17 cellular contexts compared by ENCODE assay signal in genomic region chr1:184020328-184020727, GRCh38. TPM values are rescaled to one million over a fixed set of nuclear protein-coding genes. Genes with fewer than 3 reads are reported as not detected.
A peak's percentile ranks its signal among the peaks of the same experiment; 100 is the strongest.
DNase-seq lines count a peak whose midpoint lies in the region; ATAC-seq and TF ChIP-seq lines count a peak whose summit lies in the region.
"Had no signal": no experiment of that assay in that cellular context is flagged by ENCODE, and none has a peak within 500 bp of the region (broad histone marks: within the 10 kb centered on the region; RNA-seq: fewer than 3 reads in every experiment).

No MANE protein-coding gene starts in this region.

- no peak for ATAC-seq in GM18498 (IDR thresholded peaks at IDR 0.05; ENCODE audit: unreplicated experiment)
- ATAC-seq in activated CD8-positive, alpha-beta memory T cell treated with anti-CD3 and anti-CD28 coated beads, Interleukin-2, amount 10 ng/mL, durations not matched to agents 7 days and 5 days: no peak
- ATAC-seq: A549, HepG2 had no signal

- CTCF ChIA-PET in activated CD8-positive, alpha-beta memory T cell treated with anti-CD3 and anti-CD28 coated beads, Interleukin-2, amount 10 ng/mL, durations not matched to agents 7 days and 5 days (lab: Charles Lee): no interaction called here

- H3K4me1 Mint-ChIP-seq in nephron progenitor cell (peaks cover 46% of the 10 kb centered on the region), progenitor cell of endocrine pancreas (ENCODE audit: low read depth) (peaks cover 11% of the 10 kb centered on the region)
- no peaks in the 10 kb centered on the region for H3K4me1 Mint-ChIP-seq in activated CD8-positive, alpha-beta memory T cell treated with anti-CD3 and anti-CD28 coated beads, Interleukin-2, amount 10 ng/mL, durations not matched to agents 7 days and 5 days
- H3K4me1 Mint-ChIP-seq: CD4-positive, CD25-positive, alpha-beta regulatory T cell had no signal

- H3K9me3 Mint-ChIP-seq in nephron progenitor cell (no peaks in the 10 kb centered on the region), progenitor cell of endocrine pancreas (ENCODE audit: low read depth) (no peaks in the 10 kb centered on the region)
- H3K9me3 Mint-ChIP-seq in activated CD8-positive, alpha-beta memory T cell treated with anti-CD3 and anti-CD28 coated beads, Interleukin-2, amount 10 ng/mL, durations not matched to agents 7 days and 5 days (ENCODE audit: low read depth): no peaks in the 10 kb centered on the region
- H3K9me3 Mint-ChIP-seq: CD4-positive, CD25-positive, alpha-beta regulatory T cell; HFFc6 had no signal

- TF ChIP-seq CTCF in nephron progenitor cell (IDR thresholded peaks at IDR 0.05) (no peak), progenitor cell of endocrine pancreas (IDR thresholded peaks at IDR 0.05; ENCODE audit: unreplicated experiment) (no peak)

- peak overlapping the region; percentile 58 for H3K27ac ChIP-seq in angular gyrus (ENCODE audit: low read depth, low read length)
- peak overlapping the region; percentile 85 for H3K27ac ChIP-seq in cingulate gyrus (ENCODE audit: low read depth, low read length)
- H3K27ac ChIP-seq: A549, BLaER1 had no signal

- DNase-seq in nephron progenitor cell: no peak
- DNase-seq in superior temporal gyrus (ENCODE audit: extremely low spot score): peak; percentile 65
- no peak for DNase-seq in NCI-H524 (lab: John Stamatoyannopoulos, UW)
- DNase-seq in activated CD8-positive, alpha-beta memory T cell treated with anti-CD3 and anti-CD28 coated beads, Interleukin-2, amount 10 ng/mL, durations not matched to agents 7 days and 5 days: no peak
- DNase-seq in progenitor cell of endocrine pancreas (ENCODE audit: low spot score, unreplicated experiment): no peak
- DNase-seq: AML-193; CD4-positive, CD25-positive, alpha-beta regulatory T cell; DMS53; GF-D8; HCEC 1CT; HFFc6 had no signal

- H3K27ac Mint-ChIP-seq in nephron progenitor cell (peak overlapping the region; percentile 52), progenitor cell of endocrine pancreas (no peak overlapping the region)
- no peak overlapping the region for H3K27ac Mint-ChIP-seq in activated CD8-positive, alpha-beta memory T cell treated with anti-CD3 and anti-CD28 coated beads, Interleukin-2, amount 10 ng/mL, durations not matched to agents 7 days and 5 days
- H3K27ac Mint-ChIP-seq: CD4-positive, CD25-positive, alpha-beta regulatory T cell; HFFc6 had no signal

- H3K4me3 Mint-ChIP-seq in nephron progenitor cell: no peak overlapping the region
- no peak overlapping the region for H3K4me3 Mint-ChIP-seq in activated CD8-positive, alpha-beta memory T cell treated with anti-CD3 and anti-CD28 coated beads, Interleukin-2, amount 10 ng/mL, durations not matched to agents 7 days and 5 days
- no peak overlapping the region for H3K4me3 Mint-ChIP-seq in progenitor cell of endocrine pancreas (ENCODE audit: low read depth)
- H3K4me3 Mint-ChIP-seq: CD4-positive, CD25-positive, alpha-beta regulatory T cell; HFFc6 had no signal

- H3K36me3 Mint-ChIP-seq in nephron progenitor cell (ENCODE audit: low read depth): no peaks in the 10 kb centered on the region
- no peaks in the 10 kb centered on the region for H3K36me3 Mint-ChIP-seq in activated CD8-positive, alpha-beta memory T cell treated with anti-CD3 and anti-CD28 coated beads, Interleukin-2, amount 10 ng/mL, durations not matched to agents 7 days and 5 days
- no peaks in the 10 kb centered on the region for H3K36me3 Mint-ChIP-seq in progenitor cell of endocrine pancreas (ENCODE audit: insufficient read depth)
- H3K36me3 Mint-ChIP-seq: CD4-positive, CD25-positive, alpha-beta regulatory T cell had no signal

- H3K27me3 Mint-ChIP-seq in nephron progenitor cell (ENCODE audit: low read depth, poor library complexity): no peaks in the 10 kb centered on the region
- peaks cover 2% of the 10 kb centered on the region for H3K27me3 Mint-ChIP-seq in activated CD8-positive, alpha-beta memory T cell treated with anti-CD3 and anti-CD28 coated beads, Interleukin-2, amount 10 ng/mL, durations not matched to agents 7 days and 5 days
- H3K27me3 Mint-ChIP-seq in progenitor cell of endocrine pancreas: peaks cover 7% of the 10 kb centered on the region

RNA-seq across cellular contexts. Expression of gene COLGALT2, which starts 17.2 kb away (rescaled TPM):
- 1 to 10 TPM; 1.6 to 3.3 TPM for total RNA-seq in activated CD8-positive, alpha-beta memory T cell treated with anti-CD3 and anti-CD28 coated beads, Interleukin-2, amount 10 ng/mL, durations not matched to agents 7 days and 5 days
- total RNA-seq in progenitor cell of endocrine pancreas: 1.6 and 1.7 TPM in 2 replicates

RNA-seq across cellular contexts. Expression of gene TSEN15, which starts 31.2 kb away (rescaled TPM):
- total RNA-seq in activated CD8-positive, alpha-beta memory T cell treated with anti-CD3 and anti-CD28 coated beads, Interleukin-2, amount 10 ng/mL, durations not matched to agents 7 days and 5 days: 10 to 100 TPM; 37.6 to 45.1 TPM
- 22.4 and 23.7 TPM in 2 replicates for total RNA-seq in progenitor cell of endocrine pancreas
